9 cellular contexts compared by ENCODE assay signal in the genomic region with DNA sequence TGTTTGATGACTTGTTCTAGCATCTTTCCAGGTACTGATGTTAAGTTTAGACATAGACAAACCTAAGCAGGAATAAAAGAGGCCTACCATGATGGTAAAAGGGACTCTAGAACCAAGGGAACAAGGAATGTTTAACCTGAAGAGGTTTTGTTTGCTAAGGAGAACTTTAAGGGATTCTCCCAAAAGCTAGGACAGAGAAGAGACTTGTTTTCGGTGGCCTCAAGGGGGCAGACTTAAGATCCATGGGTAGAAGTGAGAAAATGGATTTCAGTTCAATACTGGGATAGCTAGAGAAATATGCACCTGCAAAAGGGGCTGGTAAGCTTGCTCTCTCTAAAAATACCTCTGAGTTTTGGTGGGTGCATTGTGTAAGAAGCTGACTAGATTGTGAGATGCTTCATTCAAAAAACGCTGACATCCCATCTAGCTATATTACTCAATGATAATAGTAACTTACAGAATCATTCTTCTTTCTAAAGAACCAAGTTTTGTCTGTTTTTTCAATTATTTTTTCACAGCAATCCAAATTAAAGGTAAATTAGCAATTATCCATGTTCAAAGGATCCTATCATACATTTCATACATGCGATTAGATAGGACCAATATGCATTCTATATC. TPM values are rescaled to one million over a fixed set of nuclear protein-coding genes. Genes with fewer than 3 reads are reported as not detected.
DNase-seq lines count a peak whose midpoint lies in the region; ATAC-seq and TF ChIP-seq lines count a peak whose summit lies in the region.
"Had no signal": no experiment of that assay in that cellular context is flagged by ENCODE, and none has a peak within 500 bp of the region (broad histone marks: within the 10 kb centered on the region; RNA-seq: fewer than 3 reads in every experiment).

No MANE protein-coding gene starts in this region.

- no peaks in the 10 kb centered on the region for H3K9me3 ChIP-seq in gastroesophageal sphincter
- H3K9me3 ChIP-seq: BLaER1 treated with 17β-estradiol and CSF1 and Interleukin-3, amounts not matched to agents 10 nM and 100 nM had no signal

- 20 to 56% methylated on average over 3 of the region's 3 CpGs for WGBS in gastroesophageal sphincter (ENCODE audit: low coverage in 1 of 2), 2 donors

- TF ChIP-seq CTCF in gastroesophageal sphincter (IDR thresholded peaks at IDR 0.05): peak; percentile 24 to 57 (median 40)

- H3K4me3 ChIP-seq in gastroesophageal sphincter: no peak overlapping the region
- H3K4me3 ChIP-seq: BLaER1 treated with 17β-estradiol and CSF1 and Interleukin-3, amounts not matched to agents 10 nM and 100 nM had no signal

- H3K27ac ChIP-seq in gastroesophageal sphincter: no peak overlapping the region

- no peak for TF ChIP-seq EP300 in gastroesophageal sphincter (IDR thresholded peaks at IDR 0.05)

- TF ChIP-seq POLR2A in gastroesophageal sphincter (IDR thresholded peaks at IDR 0.05): no peak

- H3K27me3 ChIP-seq in gastroesophageal sphincter: no peaks in the 10 kb centered on the region
- H3K27me3 ChIP-seq: BLaER1 treated with 17β-estradiol and CSF1 and Interleukin-3, amounts not matched to agents 10 nM and 100 nM had no signal

- no peaks in the 10 kb centered on the region for H3K36me3 ChIP-seq in gastroesophageal sphincter
- H3K36me3 ChIP-seq: BLaER1 treated with 17β-estradiol and CSF1 and Interleukin-3, amounts not matched to agents 10 nM and 100 nM had no signal

- H3K4me1 ChIP-seq in gastroesophageal sphincter: peaks cover 0 to 11% (median 6%) of the 10 kb centered on the region in 3 donors

- ATAC-seq in HG02642 (IDR thresholded peaks at IDR 0.05; ENCODE audit: poor library complexity, unreplicated experiment): peak; percentile 49
- peak; percentile 71 for ATAC-seq in SK-N-SH treated with all-trans-retinoic acid at 6 μM for 48 hours
- no peak for ATAC-seq in gastroesophageal sphincter
- ATAC-seq in GM18867 (IDR thresholded peaks at IDR 0.05; ENCODE audit: unreplicated experiment): no peak

- DNase-seq in NCI-H1105 treated with DMSO at 0.1 percent for 48 hours (lab: John Stamatoyannopoulos, UW) (peak; percentile 9), NCI-H1105 (lab: John Stamatoyannopoulos, UW) (no peak), NCI-H187 (lab: John Stamatoyannopoulos, UW) (no peak), COLO668 (lab: John Stamatoyannopoulos, UW; ENCODE audit: unreplicated experiment) (no peak)

TF ChIP-seq in SK-N-SH treated with all-trans-retinoic acid at 6 μM for 48 hours, 23 proteins besides CTCF, POLR2A, EP300 and RAD21:
- TF ChIP-seq, protein P1, sequence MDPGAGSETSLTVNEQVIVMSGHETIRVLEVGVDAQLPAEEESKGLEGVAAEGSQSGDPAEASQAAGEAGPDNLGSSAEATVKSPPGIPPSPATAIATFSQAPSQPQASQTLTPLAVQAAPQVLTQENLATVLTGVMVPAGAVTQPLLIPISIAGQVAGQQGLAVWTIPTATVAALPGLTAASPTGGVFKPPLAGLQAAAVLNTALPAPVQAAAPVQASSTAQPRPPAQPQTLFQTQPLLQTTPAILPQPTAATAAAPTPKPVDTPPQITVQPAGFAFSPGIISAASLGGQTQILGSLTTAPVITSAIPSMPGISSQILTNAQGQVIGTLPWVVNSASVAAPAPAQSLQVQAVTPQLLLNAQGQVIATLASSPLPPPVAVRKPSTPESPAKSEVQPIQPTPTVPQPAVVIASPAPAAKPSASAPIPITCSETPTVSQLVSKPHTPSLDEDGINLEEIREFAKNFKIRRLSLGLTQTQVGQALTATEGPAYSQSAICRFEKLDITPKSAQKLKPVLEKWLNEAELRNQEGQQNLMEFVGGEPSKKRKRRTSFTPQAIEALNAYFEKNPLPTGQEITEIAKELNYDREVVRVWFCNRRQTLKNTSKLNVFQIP (CRISPR knock-in tag; IDR thresholded peaks at IDR 0.05; ENCODE audit: borderline replicate concordance, low read depth): no peak
- TF ChIP-seq BACH2 (CRISPR knock-in tag; IDR thresholded peaks at IDR 0.05; ENCODE audit: borderline replicate concordance) (no peak), PPARA (CRISPR knock-in tag; IDR thresholded peaks at IDR 0.05; ENCODE audit: borderline replicate concordance) (no peak), ZFP3 (CRISPR knock-in tag; IDR thresholded peaks at IDR 0.05) (no peak), ZNF565 (CRISPR knock-in tag; conservative IDR thresholded peaks at IDR 0.05; ENCODE audit: low read depth) (no peak), TCF4 (CRISPR knock-in tag; IDR thresholded peaks at IDR 0.05; ENCODE audit: borderline replicate concordance) (no peak)
- TF ChIP-seq, protein P2, sequence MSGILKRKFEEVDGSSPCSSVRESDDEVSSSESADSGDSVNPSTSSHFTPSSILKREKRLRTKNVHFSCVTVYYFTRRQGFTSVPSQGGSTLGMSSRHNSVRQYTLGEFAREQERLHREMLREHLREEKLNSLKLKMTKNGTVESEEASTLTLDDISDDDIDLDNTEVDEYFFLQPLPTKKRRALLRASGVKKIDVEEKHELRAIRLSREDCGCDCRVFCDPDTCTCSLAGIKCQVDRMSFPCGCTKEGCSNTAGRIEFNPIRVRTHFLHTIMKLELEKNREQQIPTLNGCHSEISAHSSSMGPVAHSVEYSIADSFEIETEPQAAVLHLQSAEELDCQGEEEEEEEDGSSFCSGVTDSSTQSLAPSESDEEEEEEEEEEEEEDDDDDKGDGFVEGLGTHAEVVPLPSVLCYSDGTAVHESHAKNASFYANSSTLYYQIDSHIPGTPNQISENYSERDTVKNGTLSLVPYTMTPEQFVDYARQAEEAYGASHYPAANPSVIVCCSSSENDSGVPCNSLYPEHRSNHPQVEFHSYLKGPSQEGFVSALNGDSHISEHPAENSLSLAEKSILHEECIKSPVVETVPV (CRISPR knock-in tag; IDR thresholded peaks at IDR 0.05): no peak
TF ChIP-seq in SK-N-SH treated with all-trans-retinoic acid at 6 μM for 48 hours: peak in this region for 0.

RNA-seq across cellular contexts. Expression of a gene that starts 5.5 kb away (rescaled TPM):
- 10 to 100 TPM in 1 of 4 donors, 1 to 10 TPM in 3; 2.8 to 11.8 (median 4.5) TPM for total RNA-seq in gastroesophageal sphincter

Comparison
In these comparisons a context has a peak if more than half of its experiments do, and no peak if none do; other contexts are left out.
1. ATAC-seq: peak in HG02642 (single experiment) and SK-N-SH treated with all-trans-retinoic acid at 6 μM for 48 hours (single experiment); none in gastroesophageal sphincter (single experiment) and GM18867 (single experiment).